In genomic region chr2:219477815-219478214, GRCh38 we compare ENCODE assay signal across 24 cellular contexts. TPM values are rescaled to one million over a fixed set of nuclear protein-coding genes. Genes with fewer than 3 reads are reported as not detected.
"Had no signal": no experiment of that assay in that cellular context is flagged by ENCODE, and none has a peak within 500 bp of the region (broad histone marks: within the 10 kb centered on the region; RNA-seq: fewer than 3 reads in every experiment).

No MANE protein-coding gene starts in this region.

- H3K36me3 ChIP-seq: thyroid gland had no signal

- ATAC-seq: activated CD4-positive, CD25-positive, alpha-beta regulatory T cell treated with anti-CD3 and anti-CD28 coated beads, Interleukin-2, amount 50 U/mL, for 24 hours; activated T-cell treated with anti-CD3 and anti-CD28 coated beads, Interleukin-2, amount 50 U/mL, for 72 hours; stimulated activated naive CD8-positive, alpha-beta T cell treated with anti-CD3 and anti-CD28 coated beads, Interleukin-15, Interleukin-2, amounts not matched to agents 100 U/mL and 50 U/mL, for 24 hours had no signal

- H3K27ac ChIP-seq: hepatocyte, thyroid gland had no signal

- H3K4me3 ChIP-seq: hepatocyte, thyroid gland had no signal

- H3K9me3 ChIP-seq: thyroid gland had no signal

- DNase-seq: activated CD4-positive, alpha-beta memory T cell treated with anti-CD3 and anti-CD28 coated beads, Interleukin-2, amount 10 ng/mL, durations not matched to agents 7 days and 5 days; activated CD4-positive, alpha-beta T cell treated with anti-CD3 and anti-CD28 coated beads, Interleukin-2, amount 10 ng/mL, durations not matched to agents 24 days and 14 days; activated effector memory CD4-positive, alpha-beta T cell treated with Interleukin-2 at 50 U/mL for 16 hours; activated naive CD4-positive, alpha-beta T cell treated with anti-CD3 and anti-CD28 coated beads for 36 hours; activated naive CD8-positive, alpha-beta T cell treated with anti-CD3 and anti-CD28 coated beads, Interleukin-2, amount 10 ng/mL, durations not matched to agents 7 days and 5 days; activated T-cell treated with anti-CD3 and anti-CD28 coated beads, Interleukin-2, amount 50 U/mL, for 72 hours; amniotic stem cell; cerebellar nuclear complex; cortex of kidney; endodermal cell; nephron progenitor cell; nucleus accumbens; stimulated activated CD4-positive, alpha-beta T cell treated with anti-CD3 and anti-CD28 coated beads, Interleukin-12 subunit alpha, Interleukin-12 subunit beta, amount 100 ng/mL, for 4 hours; stimulated activated CD4-positive, alpha-beta T cell treated with anti-CD3 and anti-CD28 coated beads, Interleukin-4, amount 100 ng/mL, for 4 hours; stimulated activated naive CD8-positive, alpha-beta T cell treated with anti-CD3 and anti-CD28 coated beads, Interleukin-15, Interleukin-2, amounts not matched to agents 100 U/mL and 50 U/mL, for 24 hours; T-helper 2 cell; thyroid gland had no signal

- H3K27me3 ChIP-seq: thyroid gland had no signal

RNA-seq across cellular contexts. Expression of gene ASIC4, which starts 36.5 kb away (rescaled TPM):
- total RNA-seq: activated CD4-positive, alpha-beta T cell treated with anti-CD3 and anti-CD28 coated beads, Interleukin-2, amount 10 ng/mL, durations not matched to agents 24 days and 14 days; activated naive CD4-positive, alpha-beta T cell treated with anti-CD3 and anti-CD28 coated beads for 36 hours; fibroblast of villous mesenchyme; glomerular endothelial cell; hepatocyte; mononuclear cell; renal cortical epithelial cell; thyroid gland had no signal
- polyA plus RNA-seq: hepatocyte had no signal

RNA-seq across cellular contexts. Expression of gene DES, which starts 59.6 kb away (rescaled TPM):
- total RNA-seq: activated CD4-positive, alpha-beta memory T cell treated with anti-CD3 and anti-CD28 coated beads, Interleukin-2, amount 10 ng/mL, durations not matched to agents 7 days and 5 days; activated CD4-positive, alpha-beta T cell treated with anti-CD3 and anti-CD28 coated beads, Interleukin-2, amount 10 ng/mL, durations not matched to agents 24 days and 14 days; activated naive CD4-positive, alpha-beta T cell treated with anti-CD3 and anti-CD28 coated beads for 36 hours; activated naive CD8-positive, alpha-beta T cell treated with anti-CD3 and anti-CD28 coated beads, Interleukin-2, amount 10 ng/mL, durations not matched to agents 7 days and 5 days; bronchial epithelial cell; glomerular endothelial cell had no signal
